In the genomic region with DNA sequence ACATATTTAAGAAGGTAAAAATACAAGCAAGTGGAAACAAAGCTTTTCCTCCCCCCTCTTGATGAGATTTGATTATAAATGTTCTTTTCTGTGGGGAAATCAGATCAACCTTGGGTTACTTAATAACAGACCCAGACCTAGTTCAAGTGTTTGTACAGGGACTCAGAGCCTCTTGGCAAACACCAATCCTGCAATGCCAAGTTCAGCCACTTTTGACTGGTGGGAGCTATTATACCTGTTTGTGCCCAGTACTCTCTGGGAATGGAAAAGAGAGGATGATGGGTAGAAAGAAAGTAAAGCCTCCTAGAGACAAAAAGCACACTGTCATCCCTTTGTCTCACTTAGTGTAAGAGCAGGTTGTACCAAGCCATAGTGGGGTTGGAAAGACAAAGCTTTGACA, we compare ENCODE assay signal across 15 cellular contexts.
DNase-seq lines count a peak whose midpoint lies in the region; ATAC-seq and TF ChIP-seq lines count a peak whose summit lies in the region.
"Had no signal": no experiment of that assay in that cellular context is flagged by ENCODE, and none has a peak within 500 bp of the region (broad histone marks: within the 10 kb centered on the region; RNA-seq: fewer than 3 reads in every experiment).

No MANE protein-coding gene starts in this region.

- no peaks in the 10 kb centered on the region for H3K4me1 Mint-ChIP-seq in GM23338
- no peaks in the 10 kb centered on the region for H3K4me1 Mint-ChIP-seq in activated CD4-positive, alpha-beta memory T cell treated with anti-CD3 and anti-CD28 coated beads, Interleukin-2, amount 10 ng/mL, durations not matched to agents 7 days and 5 days
- H3K4me1 Mint-ChIP-seq: natural killer cell had no signal

- intact Hi-C loops in A673 (cut with micrococcal nuclease; ENCODE audit: unreplicated experiment) (no loop called here), OCI-LY7 (cut with micrococcal nuclease; ENCODE audit: unreplicated experiment) (no loop called here), left ventricle myocardium inferior (cut with micrococcal nuclease) (no loop called here)

- H3K27me3 Mint-ChIP-seq in GM23338 (ENCODE audit: insufficient read depth, low read depth, poor library complexity): peaks cover 2% of the 10 kb centered on the region
- no peaks in the 10 kb centered on the region for H3K27me3 Mint-ChIP-seq in activated CD4-positive, alpha-beta memory T cell treated with anti-CD3 and anti-CD28 coated beads, Interleukin-2, amount 10 ng/mL, durations not matched to agents 7 days and 5 days

- H4K20me1 ChIP-seq in GM23338 (replicated peaks; ENCODE audit: insufficient read depth) (no peaks in the 10 kb centered on the region), OCI-LY7 (ENCODE audit: insufficient read depth, low read length) (no peaks in the 10 kb centered on the region)

- peak; percentile 34; the same call in 1 of the 3 replicates for ATAC-seq in GM23338
- no peak for ATAC-seq in HG02938 (IDR thresholded peaks at IDR 0.05; ENCODE audit: unreplicated experiment)
- ATAC-seq: natural killer cell had no signal

- H3K9me2 ChIP-seq in GM23338 (ENCODE audit: insufficient read depth): peaks cover 8% of the 10 kb centered on the region
- no peaks in the 10 kb centered on the region for H3K9me2 ChIP-seq in OCI-LY7 (ENCODE audit: insufficient read depth, low read length)

- no TSS peak for BruUV-seq in A673 (replicated peaks; lab: Mats Ljungman, UMichigan)
- BruUV-seq in OCI-LY7 (replicated peaks; lab: Mats Ljungman, UMichigan): no TSS peak

- TF ChIP-seq CTCF in A673 (conservative IDR thresholded peaks at IDR 0.05; ENCODE audit: low read depth, low read length) (0 out of 2 replicates have a peak, but pooled peaks have one; percentile 29), GM23338 (conservative IDR thresholded peaks at IDR 0.05; ENCODE audit: low read depth in 2 of 2) (peak; percentile 12 to 27; a peak in 1 of 4 replicates), OCI-LY7 (conservative IDR thresholded peaks at IDR 0.05; ENCODE audit: low read length) (peak; percentile 30; the same call in 1 of the 2 replicates), kidney epithelial cell (IDR thresholded peaks at IDR 0.05; ENCODE audit: insufficient read depth, low read length, poor library complexity, severe bottlenecking) (peak; percentile 37), left ventricle myocardium inferior (IDR thresholded peaks at IDR 0.05; ENCODE audit: borderline replicate concordance) (no peak)

- H3K27me3 ChIP-seq in A673 (replicated peaks; ENCODE audit: insufficient read depth, low read depth, low read length, poor library complexity) (no peaks in the 10 kb centered on the region), GM23338 (ENCODE audit: insufficient read depth) (no peaks in the 10 kb centered on the region), kidney epithelial cell (ENCODE audit: control insufficient read depth, insufficient read depth, low read length) (no peaks in the 10 kb centered on the region), left ventricle myocardium inferior (ENCODE audit: low read depth) (no peaks in the 10 kb centered on the region)
- H3K27me3 ChIP-seq: esophagus squamous epithelium, Peyer's patch, spleen, vagina had no signal

- DNase-seq in A673 (ENCODE audit: low spot score) (peak; percentile 3), GM23338 (ENCODE audit: low spot score) (peak; percentile 17), OCI-LY7 (ENCODE audit: low spot score) (no peak), kidney epithelial cell (ENCODE audit: low read depth) (no peak), left ventricle myocardium inferior (no peak)
- no peak for DNase-seq in activated naive CD4-positive, alpha-beta T cell treated with anti-CD3 and anti-CD28 coated beads, Interleukin-2, amount 50 U/mL, for 16 hours
- DNase-seq in activated CD4-positive, alpha-beta memory T cell treated with anti-CD3 and anti-CD28 coated beads, Interleukin-2, amount 10 ng/mL, durations not matched to agents 7 days and 5 days: no peak
- DNase-seq: central memory CD4-positive, alpha-beta T cell; esophagus squamous epithelium; natural killer cell; Peyer's patch; spleen had no signal

- H3K79me2 ChIP-seq in GM23338 (replicated peaks; ENCODE audit: insufficient read depth) (no peaks in the 10 kb centered on the region), OCI-LY7 (ENCODE audit: insufficient read depth, low read depth, low read length) (no peaks in the 10 kb centered on the region)

- H3K36me3 Mint-ChIP-seq in GM23338 (ENCODE audit: low read depth): no peaks in the 10 kb centered on the region
- H3K36me3 Mint-ChIP-seq in activated CD4-positive, alpha-beta memory T cell treated with anti-CD3 and anti-CD28 coated beads, Interleukin-2, amount 10 ng/mL, durations not matched to agents 7 days and 5 days (ENCODE audit: low read depth): no peaks in the 10 kb centered on the region
- H3K36me3 Mint-ChIP-seq: natural killer cell had no signal

- H3K4me3 ChIP-seq in A673 (ENCODE audit: low read depth, low read length, poor library complexity, severe bottlenecking) (no peak overlapping the region), GM23338 (no peak overlapping the region), OCI-LY7 (ENCODE audit: low read depth, low read length, poor library complexity, severe bottlenecking) (no peak overlapping the region), kidney epithelial cell (ENCODE audit: low read depth, low read length) (no peak overlapping the region), left ventricle myocardium inferior (no peak overlapping the region)
- H3K4me3 ChIP-seq: esophagus squamous epithelium, Peyer's patch, spleen, vagina had no signal

- H3K4me2 ChIP-seq in GM23338 (no peak overlapping the region), OCI-LY7 (ENCODE audit: low read length) (no peak overlapping the region)

- no peaks in the 10 kb centered on the region for H3K9me3 ChIP-seq in A673 (ENCODE audit: low read depth, low read length, poor library complexity, severe bottlenecking)
- H3K9me3 ChIP-seq in OCI-LY7 (ENCODE audit: low read length): no peaks in the 10 kb centered on the region
- no peaks in the 10 kb centered on the region for H3K9me3 ChIP-seq in left ventricle myocardium inferior (replicated peaks)
- H3K9me3 ChIP-seq: esophagus squamous epithelium, Peyer's patch, vagina had no signal

- POLR2A ChIA-PET in A673 (lab: Charles Lee; ENCODE audit: low non-redundant PET): no interaction called here
- POLR2A ChIA-PET in OCI-LY7 (lab: Charles Lee): interaction anchor here (0.6 to 1.0 kb wide), 3 partner anchors 10 to 781 kb away, joined by 3 to 5 read pairs (median 3); no protein-coding TSS in a partner anchor
- POLR2A ChIA-PET in activated CD4-positive, alpha-beta memory T cell treated with anti-CD3 and anti-CD28 coated beads, Interleukin-2, amount 10 ng/mL, durations not matched to agents 7 days and 5 days (lab: Charles Lee): no interaction called here

- H3K4me1 ChIP-seq in A673 (ENCODE audit: insufficient read depth, low read length, poor library complexity, severe bottlenecking) (no peaks in the 10 kb centered on the region), GM23338 (ENCODE audit: insufficient read depth) (no peaks in the 10 kb centered on the region), OCI-LY7 (ENCODE audit: insufficient read depth, low read length, poor library complexity, severe bottlenecking) (no peaks in the 10 kb centered on the region), left ventricle myocardium inferior (no peaks in the 10 kb centered on the region)
- H3K4me1 ChIP-seq: esophagus squamous epithelium, Peyer's patch, spleen, vagina had no signal

- no peak overlapping the region for H3K27ac Mint-ChIP-seq in GM23338
- H3K27ac Mint-ChIP-seq in activated CD4-positive, alpha-beta memory T cell treated with anti-CD3 and anti-CD28 coated beads, Interleukin-2, amount 10 ng/mL, durations not matched to agents 7 days and 5 days: no peak overlapping the region
- H3K27ac Mint-ChIP-seq: activated T-helper 1 cell treated with anti-CD3 and anti-CD28 coated beads, Interleukin-12 subunit alpha, Interleukin-12 subunit beta, Interleukin-2, Interleukin-4 antibody, amounts not matched to agents 30 ng/mL and 10 ng/mL and 1 ng/mL, durations not matched to agents 14 hours and 24 hours and 36 hours; natural killer cell had no signal

- no peak overlapping the region for H3K27ac ChIP-seq in A673 (ENCODE audit: low read depth, low read length, poor library complexity, severe bottlenecking)
- H3K27ac ChIP-seq in GM23338 (ENCODE audit: low read depth): no peak overlapping the region
- no peak overlapping the region for H3K27ac ChIP-seq in OCI-LY7 (ENCODE audit: low read depth, low read length, poor library complexity, severe bottlenecking)
- H3K27ac ChIP-seq in left ventricle myocardium inferior (replicated peaks): no peak overlapping the region
- H3K27ac ChIP-seq: esophagus squamous epithelium, Peyer's patch, spleen, vagina had no signal

- H2AFZ ChIP-seq in GM23338 (no peak overlapping the region), OCI-LY7 (ENCODE audit: low read length) (no peak overlapping the region)

- no peaks in the 10 kb centered on the region for H3K9me3 Mint-ChIP-seq in GM23338
- no peaks in the 10 kb centered on the region for H3K9me3 Mint-ChIP-seq in activated CD4-positive, alpha-beta memory T cell treated with anti-CD3 and anti-CD28 coated beads, Interleukin-2, amount 10 ng/mL, durations not matched to agents 7 days and 5 days
- H3K9me3 Mint-ChIP-seq: activated T-helper 1 cell treated with anti-CD3 and anti-CD28 coated beads, Interleukin-12 subunit alpha, Interleukin-12 subunit beta, Interleukin-2, Interleukin-4 antibody, amounts not matched to agents 30 ng/mL and 10 ng/mL and 1 ng/mL, durations not matched to agents 14 hours and 24 hours and 36 hours had no signal

- CTCF ChIA-PET in A673 (lab: Charles Lee): interaction anchor here (0.6 kb wide), 1 partner anchor 604 kb away, joined by 3 read pairs; no protein-coding TSS in a partner anchor
- CTCF ChIA-PET in OCI-LY7 (lab: Charles Lee; ENCODE audit: unreplicated experiment): no interaction called here
- CTCF ChIA-PET in activated CD4-positive, alpha-beta memory T cell treated with anti-CD3 and anti-CD28 coated beads, Interleukin-2, amount 10 ng/mL, durations not matched to agents 7 days and 5 days (lab: Charles Lee): no interaction called here

- H3K36me3 ChIP-seq in A673 (ENCODE audit: insufficient read depth, low read length, poor library complexity, severe bottlenecking): no peaks in the 10 kb centered on the region
- no peaks in the 10 kb centered on the region for H3K36me3 ChIP-seq in GM23338 (ENCODE audit: insufficient read depth)
- no peaks in the 10 kb centered on the region for H3K36me3 ChIP-seq in OCI-LY7 (ENCODE audit: insufficient read depth, low read length)
- no peaks in the 10 kb centered on the region for H3K36me3 ChIP-seq in kidney epithelial cell (ENCODE audit: control insufficient read depth, insufficient read depth, low read length)
- H3K36me3 ChIP-seq in left ventricle myocardium inferior: no peaks in the 10 kb centered on the region
- H3K36me3 ChIP-seq: esophagus squamous epithelium, Peyer's patch, spleen, vagina had no signal

- H3F3A ChIP-seq in GM23338 (replicated peaks; ENCODE audit: low read depth): no peaks in the 10 kb centered on the region

- H3K4me3 Mint-ChIP-seq in GM23338: no peak overlapping the region
- no peak overlapping the region for H3K4me3 Mint-ChIP-seq in activated CD4-positive, alpha-beta memory T cell treated with anti-CD3 and anti-CD28 coated beads, Interleukin-2, amount 10 ng/mL, durations not matched to agents 7 days and 5 days
- H3K4me3 Mint-ChIP-seq: activated T-helper 1 cell treated with anti-CD3 and anti-CD28 coated beads, Interleukin-12 subunit alpha, Interleukin-12 subunit beta, Interleukin-2, Interleukin-4 antibody, amounts not matched to agents 30 ng/mL and 10 ng/mL and 1 ng/mL, durations not matched to agents 14 hours and 24 hours and 36 hours; natural killer cell had no signal

Comparison
In these comparisons a context has a peak if more than half of its experiments do, and no peak if none do; other contexts are left out.
1. DNase-seq: peak in A673 (single experiment) and GM23338 (single experiment); none in OCI-LY7 (single experiment), kidney epithelial cell (single experiment), activated naive CD4-positive, alpha-beta T cell treated with anti-CD3 and anti-CD28 coated beads, Interleukin-2, amount 50 U/mL, for 16 hours (single experiment), left ventricle myocardium inferior (single experiment) and activated CD4-positive, alpha-beta memory T cell treated with anti-CD3 and anti-CD28 coated beads, Interleukin-2, amount 10 ng/mL, durations not matched to agents 7 days and 5 days (single experiment).